1 cellular context compared by ENCODE assay signal in the genomic region with DNA sequence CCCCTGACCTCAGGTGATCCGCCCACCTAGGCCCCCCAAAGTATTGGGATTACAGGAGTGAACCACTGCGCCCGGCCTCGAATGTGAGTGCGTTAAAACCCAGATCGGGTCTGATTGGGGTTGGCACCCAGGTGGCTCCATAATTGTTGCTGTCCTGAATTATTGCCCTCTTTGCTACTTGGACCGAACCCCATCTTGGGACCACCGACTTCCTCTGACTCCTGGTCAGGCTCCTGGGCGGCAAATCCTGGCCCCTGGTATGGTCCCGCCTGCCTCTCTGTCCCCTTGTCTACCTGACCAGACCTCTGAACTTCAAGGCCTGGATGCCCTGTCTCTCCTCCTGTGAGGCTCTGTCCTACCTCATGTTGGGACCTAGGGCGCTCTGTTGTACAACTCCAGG.
TF ChIP-seq lines count a peak whose summit lies in the region.

No MANE protein-coding gene starts in this region.

TF ChIP-seq in GM23338, 12 proteins besides CTCF, POLR2A, EP300 and RAD21:
- TF ChIP-seq POLR2AphosphoS5 (IDR thresholded peaks at IDR 0.05; ENCODE audit: low read depth), result no peak
